9 cellular contexts compared by ENCODE assay signal in genomic region chr20:57680934-57681914, GRCh38.
DNase-seq lines count a peak whose midpoint lies in the region; ATAC-seq and TF ChIP-seq lines count a peak whose summit lies in the region.
"Had no signal": no experiment of that assay in that cellular context is flagged by ENCODE, and none has a peak within 500 bp of the region (broad histone marks: within the 10 kb centered on the region; RNA-seq: fewer than 3 reads in every experiment).

No MANE protein-coding gene starts in this region.

- H3K36me3 ChIP-seq in DOHH2 (ENCODE audit: control insufficient read depth, low read length), result 0 out of 2 replicates have a peak, but pooled peaks cover 2% of the 10 kb centered on the region

- peaks cover 59% of the 10 kb centered on the region for H3K79me2 ChIP-seq in DOHH2 (ENCODE audit: control insufficient read depth, low read length)

- H3K27ac ChIP-seq in DOHH2 (ENCODE audit: low read depth, low read length), result peak overlapping the region; percentile 92
- peak overlapping the region; percentile 99 for H3K27ac ChIP-seq in VCaP

- H3K4me3 ChIP-seq in DOHH2 (ENCODE audit: low read length), result peak overlapping the region; percentile 65

- DNase-seq in left kidney (ENCODE audit: low read depth, low spot score) (peak; percentile 57), GM10266 (ENCODE audit: extremely low spot score) (no peak), HuH-7.5 (ENCODE audit: low spot score) (no peak), T-helper 9 cell (no peak)
- DNase-seq: NCI-H446 had no signal

- ATAC-seq in GM21786 (IDR thresholded peaks at IDR 0.05; ENCODE audit: unreplicated experiment) (peak; percentile 28), HG03565 (IDR thresholded peaks at IDR 0.05; ENCODE audit: unreplicated experiment) (no peak)

- H3K4me2 ChIP-seq in DOHH2 (ENCODE audit: low read length), result peak overlapping the region; percentile 87

- H4K20me1 ChIP-seq in DOHH2 (ENCODE audit: control insufficient read depth, insufficient read depth, low read depth, low read length), result no peaks in the 10 kb centered on the region

- no peaks in the 10 kb centered on the region for H3K9me2 ChIP-seq in DOHH2 (replicated peaks; ENCODE audit: control insufficient read depth, low read length)

- peaks cover 57% of the 10 kb centered on the region for H3F3A ChIP-seq in DOHH2 (ENCODE audit: control insufficient read depth, insufficient read depth)

- TF ChIP-seq CTCF in DOHH2 (IDR thresholded peaks at IDR 0.05; ENCODE audit: low read depth, low read length, poor library complexity, severe bottlenecking), result peak; percentile 65
- TF ChIP-seq CTCF in VCaP (conservative IDR thresholded peaks at IDR 0.05), result no peak
- TF ChIP-seq CTCF in GM10266 (IDR thresholded peaks at IDR 0.05; ENCODE audit: control insufficient read depth, insufficient read depth, low read depth, missing control alignments), result no peak

- H3K9me3 ChIP-seq in DOHH2 (ENCODE audit: control insufficient read depth, insufficient read depth, low read length), result no peaks in the 10 kb centered on the region

- H3K27me3 ChIP-seq in DOHH2 (ENCODE audit: control insufficient read depth, low read length), result no peaks in the 10 kb centered on the region; the same call in 1 of the 2 replicates

- H3K4me1 ChIP-seq in DOHH2 (ENCODE audit: control insufficient read depth, low read length), result peaks cover 99% of the 10 kb centered on the region
